Comparison of ENCODE assay signal across 8 cellular contexts in the genomic region with DNA sequence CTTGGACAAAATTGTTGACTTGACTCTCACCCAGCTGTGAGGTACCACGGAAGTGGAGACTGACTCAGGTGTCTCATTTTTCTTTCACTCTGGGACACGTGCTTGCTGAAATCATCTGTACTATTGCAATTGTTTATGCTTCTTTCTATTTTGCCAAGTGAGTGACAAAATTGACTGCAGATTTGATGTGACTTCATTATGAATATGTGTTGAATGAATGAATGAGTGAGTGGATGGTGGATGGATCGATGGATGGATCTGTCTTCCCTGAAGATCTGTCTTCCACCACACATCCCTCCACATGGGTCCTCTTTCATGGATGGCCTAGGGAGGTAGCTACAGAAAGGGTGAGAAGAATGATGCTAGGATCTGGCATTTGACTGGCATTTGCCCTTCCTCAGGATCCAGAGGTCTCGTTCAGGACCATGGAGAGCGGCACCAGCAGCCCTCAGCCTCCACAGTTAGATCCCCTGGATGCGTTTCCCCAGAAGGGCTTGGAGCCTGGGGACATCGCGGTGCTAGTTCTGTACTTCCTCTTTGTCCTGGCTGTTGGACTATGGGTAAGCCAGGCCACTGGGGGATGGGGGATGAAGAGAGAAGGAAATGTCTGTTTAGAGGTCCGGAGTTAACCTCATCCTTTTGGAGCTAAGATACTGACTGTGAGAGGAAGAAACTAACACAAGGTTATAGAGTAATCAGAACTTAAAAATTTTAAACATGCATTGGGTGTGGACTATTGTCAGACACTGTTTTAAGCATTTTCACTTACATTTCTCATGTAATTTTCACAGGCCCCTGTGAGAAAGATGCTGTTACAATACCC. TPM values are rescaled to one million over a fixed set of nuclear protein-coding genes. Genes with fewer than 3 reads are reported as not detected.
DNase-seq lines count a peak whose midpoint lies in the region; ATAC-seq lines count a peak whose summit lies in the region.

No MANE protein-coding gene starts in this region.

- DNase-seq in ELR (ENCODE audit: low read depth) (peak; percentile 72), NCI-H1048 (lab: John Stamatoyannopoulos, UW) (peak; percentile 2), head of caudate nucleus (peak in 33 of 42 donors; percentile 16 to 83 (median 53)), COLO668 (lab: John Stamatoyannopoulos, UW; ENCODE audit: unreplicated experiment) (no peak), cortex of kidney (lab: John Stamatoyannopoulos, UW) (no peak)
- peak; percentile 18 for DNase-seq in activated T-cell treated with anti-CD3 and anti-CD28 coated beads, Interleukin-2, amount 50 U/mL, for 4 hours
- peak in 2 of 3 donors; percentile 31 to 32 for DNase-seq in stimulated activated CD4-positive, alpha-beta T cell treated with anti-CD3 and anti-CD28 coated beads, Interleukin-12 subunit alpha, Interleukin-12 subunit beta, amount 100 ng/mL, for 48 hours (ENCODE audit: low read depth in 2 of 3, low spot score in 1 of 3)

- intact Hi-C loops in head of caudate nucleus (cut with DNase I) = no loop called here

- H3K9me3 Mint-ChIP-seq in activated T-cell treated with anti-CD3 and anti-CD28 coated beads, Interleukin-2, amount 50 U/mL, for 4 hours = peaks cover 3% of the 10 kb centered on the region

- no peaks in the 10 kb centered on the region for H3K36me3 Mint-ChIP-seq in activated T-cell treated with anti-CD3 and anti-CD28 coated beads, Interleukin-2, amount 50 U/mL, for 4 hours (ENCODE audit: insufficient read depth)

- no peak overlapping the region for H3K4me3 Mint-ChIP-seq in activated T-cell treated with anti-CD3 and anti-CD28 coated beads, Interleukin-2, amount 50 U/mL, for 4 hours

- peaks cover 11% of the 10 kb centered on the region for H3K27me3 Mint-ChIP-seq in activated T-cell treated with anti-CD3 and anti-CD28 coated beads, Interleukin-2, amount 50 U/mL, for 4 hours (ENCODE audit: low read depth)

- no peaks in the 10 kb centered on the region for H3K4me1 Mint-ChIP-seq in activated T-cell treated with anti-CD3 and anti-CD28 coated beads, Interleukin-2, amount 50 U/mL, for 4 hours (ENCODE audit: low read depth)

- ATAC-seq in activated T-cell treated with anti-CD3 and anti-CD28 coated beads, Interleukin-2, amount 50 U/mL, for 4 hours = no peak
- no peak for ATAC-seq in GM18870 (IDR thresholded peaks at IDR 0.05; ENCODE audit: unreplicated experiment)

RNA-seq across cellular contexts. Expression of gene SLC5A11, which starts 12.7 kb away (rescaled TPM):
- total RNA-seq in activated T-cell treated with anti-CD3 and anti-CD28 coated beads, Interleukin-2, amount 50 U/mL, for 4 hours = 1 to 10 TPM in 1 of 3 donors, under 1 TPM in 2; 0.11 to 1.7 (median 0.40) TPM

Comparison
In these comparisons a context has a peak if more than half of its experiments do, and no peak if none do; other contexts are left out.
1. DNase-seq: peak in ELR (single experiment), NCI-H1048 (single experiment), activated T-cell treated with anti-CD3 and anti-CD28 coated beads, Interleukin-2, amount 50 U/mL, for 4 hours (single experiment), head of caudate nucleus (33 of 42) and stimulated activated CD4-positive, alpha-beta T cell treated with anti-CD3 and anti-CD28 coated beads, Interleukin-12 subunit alpha, Interleukin-12 subunit beta, amount 100 ng/mL, for 48 hours (2 of 3); none in COLO668 (single experiment) and cortex of kidney (single experiment).